ENCODE assay signal across 1 cellular context in the genomic region with DNA sequence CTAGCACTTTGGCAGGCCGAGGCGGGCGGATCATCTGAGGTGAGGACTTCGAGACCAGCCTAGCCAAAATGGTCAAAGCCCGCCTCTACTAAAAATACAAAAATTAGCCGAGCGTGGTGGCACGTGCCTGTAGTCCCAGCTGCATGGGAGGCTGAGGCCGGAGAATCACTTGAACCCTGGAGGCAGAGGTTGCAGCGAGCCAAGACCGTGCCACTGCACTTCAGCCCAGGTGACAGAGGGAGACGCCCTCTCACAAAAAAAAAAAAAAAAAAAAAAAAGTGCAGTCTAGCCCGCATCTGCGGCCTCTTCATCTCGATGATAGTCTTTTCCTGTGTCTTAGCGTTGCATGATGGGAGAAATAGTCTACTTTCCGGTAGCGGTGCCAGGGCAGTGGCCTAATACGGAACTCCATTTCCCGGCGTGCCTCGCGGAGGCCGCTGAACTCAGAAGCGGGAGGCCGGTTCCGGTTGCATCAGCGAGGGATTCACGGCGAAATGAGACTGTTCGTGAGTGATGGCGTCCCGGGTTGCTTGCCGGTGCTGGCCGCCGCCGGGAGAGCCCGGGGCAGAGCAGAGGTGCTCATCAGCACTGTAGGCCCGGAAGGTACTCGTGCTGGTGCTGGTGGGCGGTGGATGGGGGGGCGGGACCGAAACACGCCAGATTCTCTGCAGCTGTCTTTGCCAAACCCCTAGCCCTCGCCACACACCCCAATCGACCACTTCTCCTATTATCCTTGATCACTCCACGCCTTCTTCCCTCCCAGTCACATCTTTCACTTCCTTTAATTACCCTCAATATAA.
TF ChIP-seq lines count a peak whose summit lies in the region.

A gene (plus strand): TSS at position 472 of the 800 bp plus-strand sequence. CDS start 23 bp downstream, at position 495.

TF ChIP-seq in GM12878, 131 proteins besides CTCF, POLR2A, EP300 and RAD21 (continued from another document and continues in another):
- TF ChIP-seq, protein P1, sequence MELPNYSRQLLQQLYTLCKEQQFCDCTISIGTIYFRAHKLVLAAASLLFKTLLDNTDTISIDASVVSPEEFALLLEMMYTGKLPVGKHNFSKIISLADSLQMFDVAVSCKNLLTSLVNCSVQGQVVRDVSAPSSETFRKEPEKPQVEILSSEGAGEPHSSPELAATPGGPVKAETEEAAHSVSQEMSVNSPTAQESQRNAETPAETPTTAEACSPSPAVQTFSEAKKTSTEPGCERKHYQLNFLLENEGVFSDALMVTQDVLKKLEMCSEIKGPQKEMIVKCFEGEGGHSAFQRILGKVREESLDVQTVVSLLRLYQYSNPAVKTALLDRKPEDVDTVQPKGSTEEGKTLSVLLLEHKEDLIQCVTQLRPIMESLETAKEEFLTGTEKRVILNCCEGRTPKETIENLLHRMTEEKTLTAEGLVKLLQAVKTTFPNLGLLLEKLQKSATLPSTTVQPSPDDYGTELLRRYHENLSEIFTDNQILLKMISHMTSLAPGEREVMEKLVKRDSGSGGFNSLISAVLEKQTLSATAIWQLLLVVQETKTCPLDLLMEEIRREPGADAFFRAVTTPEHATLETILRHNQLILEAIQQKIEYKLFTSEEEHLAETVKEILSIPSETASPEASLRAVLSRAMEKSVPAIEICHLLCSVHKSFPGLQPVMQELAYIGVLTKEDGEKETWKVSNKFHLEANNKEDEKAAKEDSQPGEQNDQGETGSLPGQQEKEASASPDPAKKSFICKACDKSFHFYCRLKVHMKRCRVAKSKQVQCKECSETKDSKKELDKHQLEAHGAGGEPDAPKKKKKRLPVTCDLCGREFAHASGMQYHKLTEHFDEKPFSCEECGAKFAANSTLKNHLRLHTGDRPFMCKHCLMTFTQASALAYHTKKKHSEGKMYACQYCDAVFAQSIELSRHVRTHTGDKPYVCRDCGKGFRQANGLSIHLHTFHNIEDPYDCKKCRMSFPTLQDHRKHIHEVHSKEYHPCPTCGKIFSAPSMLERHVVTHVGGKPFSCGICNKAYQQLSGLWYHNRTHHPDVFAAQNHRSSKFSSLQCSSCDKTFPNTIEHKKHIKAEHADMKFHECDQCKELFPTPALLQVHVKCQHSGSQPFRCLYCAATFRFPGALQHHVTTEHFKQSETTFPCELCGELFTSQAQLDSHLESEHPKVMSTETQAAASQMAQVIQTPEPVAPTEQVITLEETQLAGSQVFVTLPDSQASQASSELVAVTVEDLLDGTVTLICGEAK (IDR thresholded peaks at IDR 0.05; ENCODE audit: borderline replicate concordance): peak; percentile 95
- TF ChIP-seq, protein P2, sequence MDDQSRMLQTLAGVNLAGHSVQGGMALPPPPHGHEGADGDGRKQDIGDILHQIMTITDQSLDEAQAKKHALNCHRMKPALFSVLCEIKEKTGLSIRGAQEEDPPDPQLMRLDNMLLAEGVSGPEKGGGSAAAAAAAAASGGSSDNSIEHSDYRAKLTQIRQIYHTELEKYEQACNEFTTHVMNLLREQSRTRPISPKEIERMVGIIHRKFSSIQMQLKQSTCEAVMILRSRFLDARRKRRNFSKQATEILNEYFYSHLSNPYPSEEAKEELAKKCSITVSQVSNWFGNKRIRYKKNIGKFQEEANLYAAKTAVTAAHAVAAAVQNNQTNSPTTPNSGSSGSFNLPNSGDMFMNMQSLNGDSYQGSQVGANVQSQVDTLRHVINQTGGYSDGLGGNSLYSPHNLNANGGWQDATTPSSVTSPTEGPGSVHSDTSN (IDR thresholded peaks at IDR 0.05; ENCODE audit: insufficient replicate concordance, low read depth, low read length): no peak
- TF ChIP-seq PML (IDR thresholded peaks at IDR 0.05; ENCODE audit: low read length) (peak; percentile 78; the same call in 1 of the 2 replicates), NRF1 (conservative IDR thresholded peaks at IDR 0.05; ENCODE audit: low read depth, low read length) (no peak), BRCA1 (IDR thresholded peaks at IDR 0.05; ENCODE audit: low read depth, low read length) (no peak), CREM (IDR thresholded peaks at IDR 0.05; ENCODE audit: low read depth) (peak; percentile 85), CBFB (IDR thresholded peaks at IDR 0.05; ENCODE audit: low read depth) (no peak), GABPA (IDR thresholded peaks at IDR 0.05; ENCODE audit: low read depth) (peak; percentile 94), RAD51 (IDR thresholded peaks at IDR 0.05) (no peak; the same call in 1 of the 2 replicates), TBL1XR1 (IDR thresholded peaks at IDR 0.05; ENCODE audit: low read depth, low read length) (peak; percentile 21; the same call in 1 of the 2 replicates), FOXM1 (IDR thresholded peaks at IDR 0.05; ENCODE audit: low read depth, low read length) (peak; percentile 22; the same call in 1 of the 2 replicates), RUNX3 (IDR thresholded peaks at IDR 0.05; ENCODE audit: low read length) (peak; percentile 77), RCOR1 (conservative IDR thresholded peaks at IDR 0.05; ENCODE audit: low read depth, low read length) (no peak), EZH2 (IDR thresholded peaks at IDR 0.05; ENCODE audit: borderline replicate concordance, control insufficient read depth, low read depth, low read length) (no peak), TCF7 (IDR thresholded peaks at IDR 0.05; ENCODE audit: borderline replicate concordance) (no peak), SIN3A (IDR thresholded peaks at IDR 0.05; ENCODE audit: low read depth, low read length) (peak; percentile 69; the same call in 1 of the 2 replicates), ASH2L (IDR thresholded peaks at IDR 0.05; ENCODE audit: borderline replicate concordance, low read depth) (no peak), CEBPB (IDR thresholded peaks at IDR 0.05; ENCODE audit: borderline replicate concordance in 1 of 2, low read depth in 2 of 2, low read length in 2 of 2) (peak in 1 of 2 experiments; percentile 75; a peak in 1 of 4 replicates), SMARCA5 (IDR thresholded peaks at IDR 0.05) (0 out of 2 replicates have a peak, but pooled peaks have one; percentile 41), CBX5 (IDR thresholded peaks at IDR 0.05; ENCODE audit: low read depth) (peak; percentile 82; the same call in 1 of the 2 replicates), SUPT20H (IDR thresholded peaks at IDR 0.05; ENCODE audit: borderline replicate concordance, control insufficient read depth, low read depth, low read length) (no peak), BHLHE40 (IDR thresholded peaks at IDR 0.05; ENCODE audit: borderline replicate concordance in 1 of 2, low read depth in 2 of 2, low read length in 1 of 2) (peak in 1 of 2 experiments; percentile 84; a peak in 2 of 4 replicates), ATF7 (IDR thresholded peaks at IDR 0.05; ENCODE audit: low read depth) (peak; percentile 82), HDAC6 (IDR thresholded peaks at IDR 0.05; ENCODE audit: unreplicated experiment) (no peak), TAF1 (IDR thresholded peaks at IDR 0.05; ENCODE audit: borderline replicate concordance, low read depth, low read length) (peak; percentile 55; the same call in 1 of the 2 replicates), SIX5 (IDR thresholded peaks at IDR 0.05; ENCODE audit: low read depth, low read length, severe bottlenecking) (peak; percentile 89), YBX1 (IDR thresholded peaks at IDR 0.05) (no peak), SPI1 (IDR thresholded peaks at IDR 0.05; ENCODE audit: borderline replicate concordance, insufficient read depth, low read depth, low read length) (peak; percentile 36; the same call in 1 of the 2 replicates), YY1 (IDR thresholded peaks at IDR 0.05; ENCODE audit: low read depth, low read length) (peak; percentile 90), NR2C1 (IDR thresholded peaks at IDR 0.05) (peak; percentile 93), CREB1 (IDR thresholded peaks at IDR 0.05; ENCODE audit: low read depth) (peak; percentile 84), RBBP5 (conservative IDR thresholded peaks at IDR 0.05) (no peak), CHD4 (IDR thresholded peaks at IDR 0.05) (no peak)
- TF ChIP-seq, protein P3, sequence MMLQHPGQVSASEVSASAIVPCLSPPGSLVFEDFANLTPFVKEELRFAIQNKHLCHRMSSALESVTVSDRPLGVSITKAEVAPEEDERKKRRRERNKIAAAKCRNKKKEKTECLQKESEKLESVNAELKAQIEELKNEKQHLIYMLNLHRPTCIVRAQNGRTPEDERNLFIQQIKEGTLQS (IDR thresholded peaks at IDR 0.05; ENCODE audit: borderline replicate concordance, extremely low read depth, low read depth, low read length): peak; percentile 47; the same call in 1 of the 2 replicates
- TF ChIP-seq, protein P4, sequence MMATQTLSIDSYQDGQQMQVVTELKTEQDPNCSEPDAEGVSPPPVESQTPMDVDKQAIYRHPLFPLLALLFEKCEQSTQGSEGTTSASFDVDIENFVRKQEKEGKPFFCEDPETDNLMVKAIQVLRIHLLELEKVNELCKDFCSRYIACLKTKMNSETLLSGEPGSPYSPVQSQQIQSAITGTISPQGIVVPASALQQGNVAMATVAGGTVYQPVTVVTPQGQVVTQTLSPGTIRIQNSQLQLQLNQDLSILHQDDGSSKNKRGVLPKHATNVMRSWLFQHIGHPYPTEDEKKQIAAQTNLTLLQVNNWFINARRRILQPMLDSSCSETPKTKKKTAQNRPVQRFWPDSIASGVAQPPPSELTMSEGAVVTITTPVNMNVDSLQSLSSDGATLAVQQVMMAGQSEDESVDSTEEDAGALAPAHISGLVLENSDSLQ (IDR thresholded peaks at IDR 0.05): peak; percentile 46; the same call in 1 of the 2 replicates
- TF ChIP-seq, protein P5, sequence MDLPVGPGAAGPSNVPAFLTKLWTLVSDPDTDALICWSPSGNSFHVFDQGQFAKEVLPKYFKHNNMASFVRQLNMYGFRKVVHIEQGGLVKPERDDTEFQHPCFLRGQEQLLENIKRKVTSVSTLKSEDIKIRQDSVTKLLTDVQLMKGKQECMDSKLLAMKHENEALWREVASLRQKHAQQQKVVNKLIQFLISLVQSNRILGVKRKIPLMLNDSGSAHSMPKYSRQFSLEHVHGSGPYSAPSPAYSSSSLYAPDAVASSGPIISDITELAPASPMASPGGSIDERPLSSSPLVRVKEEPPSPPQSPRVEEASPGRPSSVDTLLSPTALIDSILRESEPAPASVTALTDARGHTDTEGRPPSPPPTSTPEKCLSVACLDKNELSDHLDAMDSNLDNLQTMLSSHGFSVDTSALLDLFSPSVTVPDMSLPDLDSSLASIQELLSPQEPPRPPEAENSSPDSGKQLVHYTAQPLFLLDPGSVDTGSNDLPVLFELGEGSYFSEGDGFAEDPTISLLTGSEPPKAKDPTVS (IDR thresholded peaks at IDR 0.05; ENCODE audit: low read depth, low read length): peak; percentile 12; the same call in 1 of the 2 replicates
- TF ChIP-seq, protein P6, sequence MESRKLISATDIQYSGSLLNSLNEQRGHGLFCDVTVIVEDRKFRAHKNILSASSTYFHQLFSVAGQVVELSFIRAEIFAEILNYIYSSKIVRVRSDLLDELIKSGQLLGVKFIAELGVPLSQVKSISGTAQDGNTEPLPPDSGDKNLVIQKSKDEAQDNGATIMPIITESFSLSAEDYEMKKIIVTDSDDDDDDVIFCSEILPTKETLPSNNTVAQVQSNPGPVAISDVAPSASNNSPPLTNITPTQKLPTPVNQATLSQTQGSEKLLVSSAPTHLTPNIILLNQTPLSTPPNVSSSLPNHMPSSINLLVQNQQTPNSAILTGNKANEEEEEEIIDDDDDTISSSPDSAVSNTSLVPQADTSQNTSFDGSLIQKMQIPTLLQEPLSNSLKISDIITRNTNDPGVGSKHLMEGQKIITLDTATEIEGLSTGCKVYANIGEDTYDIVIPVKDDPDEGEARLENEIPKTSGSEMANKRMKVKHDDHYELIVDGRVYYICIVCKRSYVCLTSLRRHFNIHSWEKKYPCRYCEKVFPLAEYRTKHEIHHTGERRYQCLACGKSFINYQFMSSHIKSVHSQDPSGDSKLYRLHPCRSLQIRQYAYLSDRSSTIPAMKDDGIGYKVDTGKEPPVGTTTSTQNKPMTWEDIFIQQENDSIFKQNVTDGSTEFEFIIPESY (IDR thresholded peaks at IDR 0.05): no peak
- TF ChIP-seq, protein P7, sequence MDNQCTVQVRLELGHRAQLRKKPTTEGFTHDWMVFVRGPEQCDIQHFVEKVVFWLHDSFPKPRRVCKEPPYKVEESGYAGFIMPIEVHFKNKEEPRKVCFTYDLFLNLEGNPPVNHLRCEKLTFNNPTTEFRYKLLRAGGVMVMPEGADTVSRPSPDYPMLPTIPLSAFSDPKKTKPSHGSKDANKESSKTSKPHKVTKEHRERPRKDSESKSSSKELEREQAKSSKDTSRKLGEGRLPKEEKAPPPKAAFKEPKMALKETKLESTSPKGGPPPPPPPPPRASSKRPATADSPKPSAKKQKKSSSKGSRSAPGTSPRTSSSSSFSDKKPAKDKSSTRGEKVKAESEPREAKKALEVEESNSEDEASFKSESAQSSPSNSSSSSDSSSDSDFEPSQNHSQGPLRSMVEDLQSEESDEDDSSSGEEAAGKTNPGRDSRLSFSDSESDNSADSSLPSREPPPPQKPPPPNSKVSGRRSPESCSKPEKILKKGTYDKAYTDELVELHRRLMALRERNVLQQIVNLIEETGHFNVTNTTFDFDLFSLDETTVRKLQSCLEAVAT (IDR thresholded peaks at IDR 0.05): peak; percentile 65; the same call in 1 of the 2 replicates
- TF ChIP-seq, protein P8, sequence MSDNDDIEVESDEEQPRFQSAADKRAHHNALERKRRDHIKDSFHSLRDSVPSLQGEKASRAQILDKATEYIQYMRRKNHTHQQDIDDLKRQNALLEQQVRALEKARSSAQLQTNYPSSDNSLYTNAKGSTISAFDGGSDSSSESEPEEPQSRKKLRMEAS (IDR thresholded peaks at IDR 0.05; ENCODE audit: low read depth, low read length): 0 out of 2 replicates have a peak, but pooled peaks have one; percentile 22
- TF ChIP-seq, protein P9, sequence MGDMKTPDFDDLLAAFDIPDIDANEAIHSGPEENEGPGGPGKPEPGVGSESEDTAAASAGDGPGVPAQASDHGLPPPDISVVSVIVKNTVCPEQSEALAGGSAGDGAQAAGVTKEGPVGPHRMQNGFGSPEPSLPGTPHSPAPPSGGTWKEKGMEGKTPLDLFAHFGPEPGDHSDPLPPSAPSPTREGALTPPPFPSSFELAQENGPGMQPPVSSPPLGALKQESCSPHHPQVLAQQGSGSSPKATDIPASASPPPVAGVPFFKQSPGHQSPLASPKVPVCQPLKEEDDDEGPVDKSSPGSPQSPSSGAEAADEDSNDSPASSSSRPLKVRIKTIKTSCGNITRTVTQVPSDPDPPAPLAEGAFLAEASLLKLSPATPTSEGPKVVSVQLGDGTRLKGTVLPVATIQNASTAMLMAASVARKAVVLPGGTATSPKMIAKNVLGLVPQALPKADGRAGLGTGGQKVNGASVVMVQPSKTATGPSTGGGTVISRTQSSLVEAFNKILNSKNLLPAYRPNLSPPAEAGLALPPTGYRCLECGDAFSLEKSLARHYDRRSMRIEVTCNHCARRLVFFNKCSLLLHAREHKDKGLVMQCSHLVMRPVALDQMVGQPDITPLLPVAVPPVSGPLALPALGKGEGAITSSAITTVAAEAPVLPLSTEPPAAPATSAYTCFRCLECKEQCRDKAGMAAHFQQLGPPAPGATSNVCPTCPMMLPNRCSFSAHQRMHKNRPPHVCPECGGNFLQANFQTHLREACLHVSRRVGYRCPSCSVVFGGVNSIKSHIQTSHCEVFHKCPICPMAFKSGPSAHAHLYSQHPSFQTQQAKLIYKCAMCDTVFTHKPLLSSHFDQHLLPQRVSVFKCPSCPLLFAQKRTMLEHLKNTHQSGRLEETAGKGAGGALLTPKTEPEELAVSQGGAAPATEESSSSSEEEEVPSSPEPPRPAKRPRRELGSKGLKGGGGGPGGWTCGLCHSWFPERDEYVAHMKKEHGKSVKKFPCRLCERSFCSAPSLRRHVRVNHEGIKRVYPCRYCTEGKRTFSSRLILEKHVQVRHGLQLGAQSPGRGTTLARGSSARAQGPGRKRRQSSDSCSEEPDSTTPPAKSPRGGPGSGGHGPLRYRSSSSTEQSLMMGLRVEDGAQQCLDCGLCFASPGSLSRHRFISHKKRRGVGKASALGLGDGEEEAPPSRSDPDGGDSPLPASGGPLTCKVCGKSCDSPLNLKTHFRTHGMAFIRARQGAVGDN (IDR thresholded peaks at IDR 0.05): no peak
